ENCODE assay signal across 8 cellular contexts in the genomic region with DNA sequence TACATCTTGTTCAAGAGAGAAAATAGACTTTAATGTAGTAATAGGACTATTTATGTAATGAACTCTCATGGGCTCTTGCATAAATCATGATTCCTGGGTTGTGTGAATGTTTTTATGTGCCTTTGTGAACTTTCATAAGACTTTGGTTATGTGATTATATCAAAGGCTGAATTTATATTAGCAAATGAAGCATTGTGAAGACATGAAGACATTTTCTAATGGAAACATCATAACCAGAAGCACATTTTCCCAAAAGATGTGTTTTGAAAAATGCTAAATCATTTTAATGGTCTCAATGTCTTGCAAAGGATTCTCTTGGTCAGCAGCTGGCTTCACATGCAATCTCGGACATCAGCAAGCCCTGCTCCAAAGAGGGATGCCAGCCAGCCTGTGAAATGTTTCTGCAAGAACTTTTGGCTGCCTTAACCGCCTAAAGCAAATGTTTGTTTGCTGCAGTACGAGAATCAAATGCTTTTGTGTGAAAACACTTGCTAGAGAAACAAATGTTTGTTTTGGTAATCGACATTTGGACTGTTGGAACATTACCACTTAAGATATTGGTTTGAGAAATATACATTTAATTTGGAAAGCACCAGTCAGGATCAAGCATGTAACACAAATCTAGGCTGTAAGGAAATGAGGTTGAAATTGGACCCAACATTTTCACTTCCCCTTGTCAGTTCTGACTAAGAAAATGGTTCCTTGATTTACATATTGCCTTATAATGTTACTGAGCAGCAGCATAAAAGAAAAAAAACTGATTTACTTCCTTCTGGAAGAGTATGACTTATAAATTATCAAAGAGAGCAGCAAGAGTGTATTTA.
DNase-seq lines count a peak whose midpoint lies in the region; ATAC-seq and TF ChIP-seq lines count a peak whose summit lies in the region.

No MANE protein-coding gene starts in this region.

- no peak for TF ChIP-seq CTCF in thyroid gland (IDR thresholded peaks at IDR 0.05)

- ATAC-seq in GM18517 (IDR thresholded peaks at IDR 0.05; ENCODE audit: unreplicated experiment) (peak; percentile 99), HG02642 (IDR thresholded peaks at IDR 0.05; ENCODE audit: poor library complexity, unreplicated experiment) (peak; percentile 99)

- no peaks in the 10 kb centered on the region for H3K36me3 ChIP-seq in muscle layer of duodenum (ENCODE audit: control insufficient read depth in 1 of 2, insufficient read depth in 2 of 2, low read length in 2 of 2)
- no peaks in the 10 kb centered on the region for H3K36me3 ChIP-seq in thyroid gland

- H3K4me1 ChIP-seq in muscle layer of duodenum (ENCODE audit: control insufficient read depth in 1 of 2, insufficient read depth in 2 of 2, low read length in 2 of 2), result peaks cover 0 to 5% of the 10 kb centered on the region in 2 donors
- no peaks in the 10 kb centered on the region for H3K4me1 ChIP-seq in thyroid gland

- no peak for TF ChIP-seq POLR2A in thyroid gland (IDR thresholded peaks at IDR 0.05)

- H3K27ac ChIP-seq in muscle layer of duodenum (ENCODE audit: low read length), result peak overlapping the region; percentile 22
- no peak overlapping the region for H3K27ac ChIP-seq in thyroid gland

- H3K27me3 ChIP-seq in muscle layer of duodenum (ENCODE audit: low read depth, low read length), result no peaks in the 10 kb centered on the region
- H3K27me3 ChIP-seq in thyroid gland, result no peaks in the 10 kb centered on the region

- H3K4me3 ChIP-seq in muscle layer of duodenum (ENCODE audit: low read depth in 1 of 2, low read length in 2 of 2) (no peak overlapping the region), thyroid gland (replicated peaks in 1 of 3) (no peak overlapping the region)

- DNase-seq in NOMO-1 treated with DMSO at 0.1 percent for 48 hours (lab: John Stamatoyannopoulos, UW; ENCODE audit: unreplicated experiment) (peak; percentile 79), NCI-H1694 (lab: John Stamatoyannopoulos, UW) (no peak), thyroid gland (no peak), T1000 (lab: John Stamatoyannopoulos, UW) (no peak), NCI-H748 treated with DMSO at 0.1 percent for 48 hours (lab: John Stamatoyannopoulos, UW) (no peak)

- intact Hi-C loops in thyroid gland (cut with DNase I), result no loop called here

- WGBS in thyroid gland, 2 donors, result 47 to 51% methylated on average over 4 of the region's 4 CpGs

- H3K9me3 ChIP-seq in muscle layer of duodenum (ENCODE audit: control insufficient read depth in 1 of 2, low read length in 2 of 2) (no peaks in the 10 kb centered on the region), thyroid gland (no peaks in the 10 kb centered on the region)
